ENCODE assay signal across 27 cellular contexts in genomic region chr19:50420808-50421207, GRCh38. TPM values are rescaled to one million over a fixed set of nuclear protein-coding genes. Genes with fewer than 3 reads are reported as not detected.
"Had no signal": no experiment of that assay in that cellular context is flagged by ENCODE, and none has a peak within 500 bp of the region (broad histone marks: within the 10 kb centered on the region; RNA-seq: fewer than 3 reads in every experiment).

No MANE protein-coding gene starts in this region.

- H3K4me3 ChIP-seq: breast epithelium, esophagus muscularis mucosa, gastrocnemius medialis, left ventricle myocardium inferior, sigmoid colon, smooth muscle cell, tibial artery had no signal

- DNase-seq: activated CD4-positive, alpha-beta T cell treated with anti-CD3 and anti-CD28 coated beads for 1 hour; activated CD4-positive, alpha-beta T cell treated with anti-CD3 and anti-CD28 coated beads, Interleukin-2, amount 50 U/mL, for 1 hour; activated T-cell treated with anti-CD3 and anti-CD28 coated beads, Interleukin-2, amount 50 U/mL, for 1 hour; gastrocnemius medialis; head of caudate nucleus; hypothalamus; left ventricle myocardium inferior; mammary epithelial cell; midbrain; retina; sigmoid colon; stimulated activated CD4-positive, alpha-beta T cell treated with anti-CD3 and anti-CD28 coated beads, Interleukin-15, amount 100 ng/mL, for 24 hours; stimulated activated naive CD8-positive, alpha-beta T cell treated with anti-CD3 and anti-CD28 coated beads, Interleukin-15, amount 100 ng/mL, for 72 hours; tibial artery; WERI-Rb-1 had no signal

- FAIRE-seq: astrocyte, colon had no signal

- H3K4me2 ChIP-seq: smooth muscle cell had no signal

- H3K4me3 Mint-ChIP-seq: T-helper 2 cell treated with Interferon-gamma antibody and Interleukin-4, amounts not matched to agents 5 μg/mL and 100 μg/mL, for 36 hours had no signal

- H3K27ac ChIP-seq: breast epithelium, esophagus muscularis mucosa, gastrocnemius medialis, left ventricle myocardium inferior, sigmoid colon, tibial artery, WERI-Rb-1 had no signal

- H3K9me3 Mint-ChIP-seq: central memory CD8-positive, alpha-beta T cell; natural killer cell treated with Interleukin-12 subunit alpha and Interleukin-12 subunit beta and Interleukin-15 and Interleukin-18, amount 100 ng/mL, for 72 hours; T-helper 2 cell treated with Interferon-gamma antibody and Interleukin-4, amounts not matched to agents 5 μg/mL and 100 μg/mL, for 36 hours had no signal

- ATAC-seq: activated naive CD4-positive, alpha-beta T cell treated with anti-CD3 and anti-CD28 coated beads, Interleukin-2, amount 50 U/mL, for 72 hours; gastrocnemius medialis; natural killer cell treated with Interleukin-12 subunit alpha and Interleukin-12 subunit beta and Interleukin-15 and Interleukin-18, amount 100 ng/mL, for 72 hours had no signal

- H3K27ac Mint-ChIP-seq: progenitor cell of endocrine pancreas; T-helper 2 cell treated with Interferon-gamma antibody and Interleukin-4, amounts not matched to agents 5 μg/mL and 100 μg/mL, for 36 hours had no signal

- H3K9me3 ChIP-seq: breast epithelium, esophagus muscularis mucosa, gastrocnemius medialis, left ventricle myocardium inferior, sigmoid colon, tibial artery had no signal

- H3K4me1 ChIP-seq: breast epithelium had no signal

- H3K36me3 ChIP-seq: breast epithelium, esophagus muscularis mucosa, gastrocnemius medialis, left ventricle myocardium inferior, sigmoid colon, tibial artery had no signal

RNA-seq across cellular contexts. Expression of gene SPIB, which starts 2.1 kb away (rescaled TPM):
- total RNA-seq: dermis microvascular lymphatic vessel endothelial cell, left ventricle myocardium inferior, mammary epithelial cell, osteocyte, smooth muscle cell had no signal
- polyA plus RNA-seq: smooth muscle cell had no signal

RNA-seq across cellular contexts. Expression of gene MYBPC2, which starts 11.9 kb away (rescaled TPM):
- total RNA-seq: astrocyte, esophagus muscularis mucosa, left ventricle myocardium inferior, mammary epithelial cell, osteocyte, sigmoid colon, smooth muscle cell had no signal
- polyA plus RNA-seq: mammary epithelial cell, smooth muscle cell had no signal

RNA-seq across cellular contexts. Expression of gene NAPSA, which starts 55.4 kb away (rescaled TPM):
- total RNA-seq: astrocyte had no signal
